In the genomic region with DNA sequence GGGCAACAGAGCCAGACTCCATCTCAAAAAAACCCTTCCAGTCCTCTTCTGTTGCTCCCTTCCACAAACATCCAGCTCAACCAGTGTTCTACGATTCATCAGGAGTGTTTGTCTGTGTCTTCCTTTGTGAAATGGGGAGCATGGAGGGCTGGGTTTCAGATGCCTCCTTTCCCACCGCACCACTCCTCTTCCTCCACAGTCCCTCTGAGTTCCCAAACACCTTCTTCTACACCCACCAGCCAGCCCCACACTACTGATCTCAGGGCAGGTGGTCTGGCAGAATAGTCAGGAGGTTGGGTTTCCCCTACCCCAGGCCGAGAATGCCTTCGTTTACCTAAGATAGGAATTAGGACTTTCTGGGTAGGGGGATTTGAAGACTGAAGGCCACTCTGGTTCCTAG, we compare ENCODE assay signal across 23 cellular contexts. TPM values are rescaled to one million over a fixed set of nuclear protein-coding genes. Genes with fewer than 3 reads are reported as not detected.
"Had no signal": no experiment of that assay in that cellular context is flagged by ENCODE, and none has a peak within 500 bp of the region (broad histone marks: within the 10 kb centered on the region; RNA-seq: fewer than 3 reads in every experiment).

No MANE protein-coding gene starts in this region.

- H3K4me3 Mint-ChIP-seq: activated naive CD4-positive, alpha-beta T cell treated with anti-CD3 and anti-CD28 coated beads, Interleukin-2, amount 50 U/mL, for 24 hours; activated T-cell treated with anti-CD3 and anti-CD28 coated beads, Interleukin-2, amount 50 U/mL, for 72 hours; T-helper 1 cell treated with Interleukin-12 subunit alpha and Interleukin-12 subunit beta and Interleukin-4 antibody, amounts not matched to agents 30 μg/mL and 1 μg/mL, for 36 hours had no signal

- H3K4me3 ChIP-seq: breast epithelium had no signal

- H3K9me3 ChIP-seq: breast epithelium had no signal

- H3K27ac ChIP-seq: breast epithelium, KMS-11 had no signal

- H3K36me3 Mint-ChIP-seq: activated naive CD4-positive, alpha-beta T cell treated with anti-CD3 and anti-CD28 coated beads, Interleukin-2, amount 50 U/mL, for 24 hours had no signal

- DNase-seq: activated CD4-positive, alpha-beta T cell treated with anti-CD3 and anti-CD28 coated beads for 4 hours; activated CD4-positive, alpha-beta T cell treated with anti-CD3 and anti-CD28 coated beads, Interleukin-2, amount 50 U/mL, for 4 hours; activated CD8-positive, alpha-beta memory T cell treated with anti-CD3 and anti-CD28 coated beads, Interleukin-2, amount 50 U/mL, for 4 hours; activated gamma-delta T cell treated with Interleukin-2 at 50 U/mL for 16 hours; activated T-cell treated with anti-CD3 and anti-CD28 coated beads, Interleukin-2, amount 50 U/mL, for 72 hours; central memory CD4-positive, alpha-beta T cell; NCI-H1105; NCI-H1436; NCI-H187; NCI-H2081; NCI-H510A treated with DMSO at 0.1 percent for 48 hours; SHP77 treated with DMSO at 0.1 percent for 48 hours had no signal

- H3K27ac Mint-ChIP-seq: activated naive CD4-positive, alpha-beta T cell treated with anti-CD3 and anti-CD28 coated beads, Interleukin-2, amount 50 U/mL, for 24 hours; activated T-cell treated with anti-CD3 and anti-CD28 coated beads, Interleukin-2, amount 50 U/mL, for 72 hours; activated T-helper 2 cell treated with anti-CD3 and anti-CD28 coated beads, Interferon-gamma antibody, Interleukin-2, Interleukin-4, amounts not matched to agents 10 μg/mL and 5 μg/mL and 100 μg/mL, durations not matched to agents 14 hours and 24 hours and 36 hours; T-helper 1 cell treated with Interleukin-12 subunit alpha and Interleukin-12 subunit beta and Interleukin-4 antibody, amounts not matched to agents 30 μg/mL and 1 μg/mL, for 36 hours had no signal

- H3K27me3 Mint-ChIP-seq: activated naive CD4-positive, alpha-beta T cell treated with anti-CD3 and anti-CD28 coated beads, Interleukin-2, amount 50 U/mL, for 24 hours had no signal

- H3K9me3 Mint-ChIP-seq: activated naive CD4-positive, alpha-beta T cell treated with anti-CD3 and anti-CD28 coated beads, Interleukin-2, amount 50 U/mL, for 24 hours; activated T-cell treated with anti-CD3 and anti-CD28 coated beads, Interleukin-2, amount 50 U/mL, for 72 hours; activated T-helper 2 cell treated with anti-CD3 and anti-CD28 coated beads, Interferon-gamma antibody, Interleukin-2, Interleukin-4, amounts not matched to agents 10 μg/mL and 5 μg/mL and 100 μg/mL, durations not matched to agents 14 hours and 24 hours and 36 hours; T-helper 1 cell treated with Interleukin-12 subunit alpha and Interleukin-12 subunit beta and Interleukin-4 antibody, amounts not matched to agents 30 μg/mL and 1 μg/mL, for 36 hours had no signal

- H3K36me3 ChIP-seq: breast epithelium had no signal

- H3K4me1 ChIP-seq: breast epithelium had no signal

- H3K27me3 ChIP-seq: breast epithelium had no signal

- FAIRE-seq: RCC 7860 had no signal

- H3K9ac ChIP-seq: KMS-11 had no signal

- ATAC-seq: activated CD4-positive, CD25-positive, alpha-beta regulatory T cell treated with anti-CD3 and anti-CD28 coated beads, Interleukin-2, amount 50 U/mL, for 24 hours; activated T-cell treated with anti-CD3 and anti-CD28 coated beads, Interleukin-2, amount 50 U/mL, for 72 hours had no signal

RNA-seq across cellular contexts. Expression of gene NGEF, which starts 36.9 kb away (rescaled TPM):
- total RNA-seq: SK-MEL-5 had no signal

RNA-seq across cellular contexts. Expression of gene NEU2, which starts 56.3 kb away (rescaled TPM):
- total RNA-seq: activated CD8-positive, alpha-beta memory T cell treated with anti-CD3 and anti-CD28 coated beads for 36 hours; activated T-cell treated with anti-CD3 and anti-CD28 coated beads, Interleukin-2, amount 50 U/mL, for 72 hours; activated T-helper 2 cell treated with anti-CD3 and anti-CD28 coated beads, Interferon-gamma antibody, Interleukin-2, Interleukin-4, amounts not matched to agents 10 μg/mL and 5 μg/mL and 100 μg/mL, durations not matched to agents 14 hours and 24 hours and 36 hours; aorta; breast epithelium; MCF 10A; SK-MEL-5 had no signal
- polyA plus RNA-seq: aorta had no signal
